ENCODE assay signal across 9 cellular contexts in the genomic region with DNA sequence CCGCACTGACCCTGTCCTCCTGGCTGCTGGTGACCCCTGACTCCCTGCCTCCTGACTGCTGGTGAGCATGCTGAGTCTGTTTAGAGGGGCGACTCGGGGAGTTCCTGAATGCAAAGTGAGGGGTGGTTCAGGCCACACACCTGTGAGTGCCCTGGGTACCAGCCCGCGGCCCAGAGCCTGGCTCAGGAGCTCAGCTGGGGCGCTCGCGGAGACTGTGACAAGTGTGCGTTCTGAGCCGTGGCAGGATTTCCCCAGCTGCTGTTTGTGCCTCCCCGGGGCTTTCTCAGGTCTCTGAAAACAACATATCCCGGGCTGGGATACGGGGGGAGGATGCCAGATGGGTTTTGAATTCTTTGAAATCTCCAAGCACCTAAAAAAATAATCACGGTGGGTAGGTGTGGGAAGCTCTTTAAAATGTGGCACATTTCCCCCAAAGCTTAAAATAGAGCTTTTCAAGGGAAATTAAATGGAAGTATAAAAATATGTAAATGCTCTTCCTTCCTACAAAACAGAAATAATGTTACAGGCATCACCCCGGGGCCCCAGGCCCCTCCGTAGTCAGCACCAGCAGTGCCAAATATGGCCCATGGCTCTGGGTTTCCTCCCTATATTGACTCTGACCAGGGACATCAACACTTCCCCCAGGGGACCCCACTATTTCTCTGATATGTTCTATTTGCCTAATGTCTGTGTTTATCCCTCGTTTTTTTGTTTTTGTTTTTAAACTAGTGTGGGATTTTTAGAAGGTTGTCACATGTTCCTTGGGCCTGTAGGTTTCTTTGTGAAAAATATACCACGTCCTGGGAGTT.
DNase-seq lines count a peak whose midpoint lies in the region; ATAC-seq and TF ChIP-seq lines count a peak whose summit lies in the region.
"Had no signal": no experiment of that assay in that cellular context is flagged by ENCODE, and none has a peak within 500 bp of the region (broad histone marks: within the 10 kb centered on the region; RNA-seq: fewer than 3 reads in every experiment).

No MANE protein-coding gene starts in this region.

- peak overlapping the region; percentile 59 for H3K9ac ChIP-seq in OCI-LY1 (ENCODE audit: low read length)

- H3K4me1 Mint-ChIP-seq in activated naive CD8-positive, alpha-beta T cell (ENCODE audit: low read depth), result peaks cover 89% of the 10 kb centered on the region
- peaks cover 59 to 77% of the 10 kb centered on the region in 2 donors for H3K4me1 Mint-ChIP-seq in stimulated activated naive B cell treated with anti-CD40 and anti-IgM and Interleukin-4, amounts not matched to agents 10 μg/mL and 1 μg/mL and 100 μg/mL, for 72 hours

- peaks cover 2% of the 10 kb centered on the region for H3K36me3 Mint-ChIP-seq in activated naive CD8-positive, alpha-beta T cell
- H3K36me3 Mint-ChIP-seq in stimulated activated naive B cell treated with anti-CD40 and anti-IgM and Interleukin-4, amounts not matched to agents 10 μg/mL and 1 μg/mL and 100 μg/mL, for 72 hours, result peaks cover 0 to 4% of the 10 kb centered on the region in 2 donors

- H3K4me2 ChIP-seq in OCI-LY1 (ENCODE audit: low read length), result peak overlapping the region; percentile 61

- peak overlapping the region; percentile 38 for H3K4me3 ChIP-seq in OCI-LY1 (ENCODE audit: low read depth, low read length, poor library complexity, severe bottlenecking)

- peak; percentile 84 for DNase-seq in stimulated activated naive B cell treated with anti-CD40 and anti-IgM and Interleukin-4, amounts not matched to agents 10 μg/mL and 1 μg/mL and 100 μg/mL, for 72 hours
- DNase-seq in SW480 (ENCODE audit: low spot score), result no peak

- no peaks in the 10 kb centered on the region for H3K27me3 ChIP-seq in OCI-LY1 (ENCODE audit: insufficient read depth, low read length)

- no peaks in the 10 kb centered on the region for H3K27me3 Mint-ChIP-seq in activated naive CD8-positive, alpha-beta T cell
- H3K27me3 Mint-ChIP-seq in stimulated activated naive B cell treated with anti-CD40 and anti-IgM and Interleukin-4, amounts not matched to agents 10 μg/mL and 1 μg/mL and 100 μg/mL, for 72 hours, result no peaks in the 10 kb centered on the region

- H3K9me3 Mint-ChIP-seq in activated naive CD8-positive, alpha-beta T cell (ENCODE audit: low read depth), result no peaks in the 10 kb centered on the region
- H3K9me3 Mint-ChIP-seq in stimulated activated naive B cell treated with anti-CD40 and anti-IgM and Interleukin-4, amounts not matched to agents 10 μg/mL and 1 μg/mL and 100 μg/mL, for 72 hours, result no peaks in the 10 kb centered on the region

- H3F3A ChIP-seq in OCI-LY1 (ENCODE audit: insufficient read depth, low read length), result no peaks in the 10 kb centered on the region

- H3K79me2 ChIP-seq in OCI-LY1 (ENCODE audit: insufficient read depth, low read length), result no peaks in the 10 kb centered on the region

- H3K9me2 ChIP-seq in OCI-LY1 (ENCODE audit: low read depth, low read length), result no peaks in the 10 kb centered on the region

- peak overlapping the region; percentile 99 for H3K27ac ChIP-seq in OCI-LY1 (ENCODE audit: low read depth, low read length, poor library complexity, severe bottlenecking)

- no peaks in the 10 kb centered on the region for H3K36me3 ChIP-seq in OCI-LY1 (ENCODE audit: insufficient read depth, low read length)

- H3K4me3 Mint-ChIP-seq in activated naive CD8-positive, alpha-beta T cell, result peak overlapping the region; percentile 70
- H3K4me3 Mint-ChIP-seq in stimulated activated naive B cell treated with anti-CD40 and anti-IgM and Interleukin-4, amounts not matched to agents 10 μg/mL and 1 μg/mL and 100 μg/mL, for 72 hours, result peak overlapping the region; percentile 73 to 81

- no peak overlapping the region for H2AFZ ChIP-seq in OCI-LY1 (ENCODE audit: low read length)

- peak overlapping the region; percentile 97 for H3K27ac Mint-ChIP-seq in activated naive CD8-positive, alpha-beta T cell
- peak overlapping the region; percentile 98 for H3K27ac Mint-ChIP-seq in stimulated activated naive B cell treated with anti-CD40 and anti-IgM and Interleukin-4, amounts not matched to agents 10 μg/mL and 1 μg/mL and 100 μg/mL, for 72 hours

- no peaks in the 10 kb centered on the region for H4K20me1 ChIP-seq in OCI-LY1 (ENCODE audit: insufficient read depth, low read length)

- H3K4me1 ChIP-seq in OCI-LY1 (ENCODE audit: insufficient read depth, low read length, severe bottlenecking), result peaks cover 65% of the 10 kb centered on the region

- ATAC-seq in GM21360 (IDR thresholded peaks at IDR 0.05; ENCODE audit: unreplicated experiment), result peak; percentile 62
- peak; percentile 87 for ATAC-seq in stimulated activated naive B cell treated with anti-CD40 and anti-IgM and Interleukin-4, amounts not matched to agents 10 μg/mL and 1 μg/mL and 100 μg/mL, for 72 hours (replicated peaks)
- ATAC-seq in GM21447 (IDR thresholded peaks at IDR 0.05; ENCODE audit: unreplicated experiment), result no peak
- ATAC-seq in GM18873 (IDR thresholded peaks at IDR 0.05; ENCODE audit: low FRiP score, unreplicated experiment), result no peak
- ATAC-seq in GM21423 (IDR thresholded peaks at IDR 0.05; ENCODE audit: unreplicated experiment), result no peak
- ATAC-seq: SK-N-SH treated with all-trans-retinoic acid at 6 μM for 48 hours had no signal

- no peaks in the 10 kb centered on the region for H3K9me3 ChIP-seq in OCI-LY1 (ENCODE audit: low read length)

- no peak for TF ChIP-seq CTCF in OCI-LY1 (IDR thresholded peaks at IDR 0.05; ENCODE audit: low read length)

Comparison
In these comparisons a context has a peak if more than half of its experiments do, and no peak if none do; other contexts are left out.
1. ATAC-seq: peak in GM21360 (single experiment) and stimulated activated naive B cell treated with anti-CD40 and anti-IgM and Interleukin-4, amounts not matched to agents 10 μg/mL and 1 μg/mL and 100 μg/mL, for 72 hours (2 of 2); none in GM21447 (single experiment), GM18873 (single experiment) and GM21423 (single experiment).